Comparison of ENCODE assay signal across 16 cellular contexts in the genomic region with DNA sequence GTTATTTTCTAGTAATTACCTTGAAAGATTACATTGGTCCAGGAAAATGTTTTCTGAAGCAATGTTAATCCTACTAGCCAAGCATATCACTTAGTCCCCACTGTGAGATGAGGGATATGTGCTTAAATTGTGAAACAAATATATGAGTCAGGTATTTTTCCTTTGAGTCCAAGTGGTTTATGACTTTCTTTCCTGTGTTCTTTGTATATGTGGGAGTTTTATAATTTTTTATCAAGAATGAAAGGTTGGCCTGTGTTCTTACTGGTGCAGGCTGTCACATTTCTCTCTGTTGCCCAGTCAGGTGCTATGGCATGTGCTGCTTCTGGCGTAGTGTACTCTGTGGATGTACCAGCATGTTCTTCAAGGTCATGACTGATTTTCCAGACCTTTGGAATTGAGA.
DNase-seq lines count a peak whose midpoint lies in the region; ATAC-seq and TF ChIP-seq lines count a peak whose summit lies in the region.
"Had no signal": no experiment of that assay in that cellular context is flagged by ENCODE, and none has a peak within 500 bp of the region (broad histone marks: within the 10 kb centered on the region; RNA-seq: fewer than 3 reads in every experiment).

No MANE protein-coding gene starts in this region.

- no peak overlapping the region for H3K4me3 ChIP-seq in body of pancreas
- no peak overlapping the region for H3K4me3 ChIP-seq in left ventricle myocardium inferior
- H3K4me3 ChIP-seq in naive thymus-derived CD4-positive, alpha-beta T cell (ENCODE audit: low read length), result no peak overlapping the region
- no peak overlapping the region for H3K4me3 ChIP-seq in ovary

- H3K4me1 ChIP-seq in body of pancreas (peaks cover 31% of the 10 kb centered on the region), left ventricle myocardium inferior (peaks cover 64% of the 10 kb centered on the region), ovary (ENCODE audit: insufficient read depth) (peaks cover 5% of the 10 kb centered on the region)
- no peaks in the 10 kb centered on the region for H3K4me1 ChIP-seq in naive thymus-derived CD4-positive, alpha-beta T cell (ENCODE audit: control insufficient read depth in 2 of 2, insufficient read depth in 2 of 2, low read length in 2 of 2)

- TF ChIP-seq CTCF in body of pancreas (IDR thresholded peaks at IDR 0.05) (no peak), left ventricle myocardium inferior (IDR thresholded peaks at IDR 0.05; ENCODE audit: borderline replicate concordance) (no peak), ovary (IDR thresholded peaks at IDR 0.05) (no peak)

- H3K36me3 ChIP-seq in body of pancreas (replicated peaks in 1 of 2; ENCODE audit: insufficient read depth in 1 of 2, low read depth in 2 of 2), result no peaks in the 10 kb centered on the region
- no peaks in the 10 kb centered on the region for H3K36me3 ChIP-seq in left ventricle myocardium inferior
- H3K36me3 ChIP-seq in naive thymus-derived CD4-positive, alpha-beta T cell (ENCODE audit: control insufficient read depth in 2 of 3, insufficient read depth in 3 of 3, low read length in 3 of 3), result no peaks in the 10 kb centered on the region
- no peaks in the 10 kb centered on the region for H3K36me3 ChIP-seq in ovary

- H3K9me3 ChIP-seq in body of pancreas, result no peaks in the 10 kb centered on the region
- H3K9me3 ChIP-seq in left ventricle myocardium inferior (replicated peaks), result no peaks in the 10 kb centered on the region
- H3K9me3 ChIP-seq in naive thymus-derived CD4-positive, alpha-beta T cell (ENCODE audit: control insufficient read depth in 2 of 3, low read length in 3 of 3), result no peaks in the 10 kb centered on the region
- H3K9me3 ChIP-seq in ovary, result no peaks in the 10 kb centered on the region

- POLR2A ChIA-PET in naive thymus-derived CD4-positive, alpha-beta T cell (lab: Charles Lee), result no interaction called here

- no peaks in the 10 kb centered on the region for H3K9me3 Mint-ChIP-seq in stimulated activated effector memory CD8-positive, alpha-beta T cell treated with anti-CD3 and anti-CD28 coated beads, Interleukin-12 subunit alpha, Interleukin-12 subunit beta, amount 100 ng/mL, for 72 hours
- peaks cover 0 to 4% (median 0%) of the 10 kb centered on the region in 11 donors for H3K9me3 Mint-ChIP-seq in naive thymus-derived CD4-positive, alpha-beta T cell
- H3K9me3 Mint-ChIP-seq: activated T-cell treated with anti-CD3 and anti-CD28 coated beads, Interleukin-2, amount 50 U/mL, for 4 hours; stimulated activated naive CD8-positive, alpha-beta T cell treated with anti-CD3 and anti-CD28 coated beads, Interleukin-15, Interleukin-2, amounts not matched to agents 100 ng/mL and 50 ng/mL, for 24 hours had no signal

- WGBS in body of pancreas, 2 donors, result 27 to 30% methylated on average over 1 of the region's 1 CpG
- 79 to 88% (median 81%) methylated on average over 1 of the region's 1 CpG for WGBS in ovary, 3 donors

- peak overlapping the region; percentile 30 for H3K27ac Mint-ChIP-seq in stimulated activated effector memory CD8-positive, alpha-beta T cell treated with anti-CD3 and anti-CD28 coated beads, Interleukin-12 subunit alpha, Interleukin-12 subunit beta, amount 100 ng/mL, for 72 hours
- H3K27ac Mint-ChIP-seq in naive thymus-derived CD4-positive, alpha-beta T cell, result no peak overlapping the region
- H3K27ac Mint-ChIP-seq: CD4-positive, CD25-positive, alpha-beta regulatory T cell; stimulated activated naive CD8-positive, alpha-beta T cell treated with anti-CD3 and anti-CD28 coated beads, Interleukin-15, Interleukin-2, amounts not matched to agents 100 ng/mL and 50 ng/mL, for 24 hours had no signal

- CTCF ChIA-PET in naive thymus-derived CD4-positive, alpha-beta T cell (lab: Charles Lee), result no interaction called here

- TF ChIP-seq POLR2A in body of pancreas (IDR thresholded peaks at IDR 0.05) (no peak), ovary (IDR thresholded peaks at IDR 0.05) (no peak)

- DNase-seq in HT1080 (ENCODE audit: low read depth) (peak; percentile 64), body of pancreas (peak; percentile 38 to 72 (median 71)), left ventricle myocardium inferior (no peak), ovary (no peak), hippocampal formation (lab: John Stamatoyannopoulos, UW) (no peak)
- no peak for DNase-seq in stimulated activated effector memory CD8-positive, alpha-beta T cell treated with anti-CD3 and anti-CD28 coated beads, Interleukin-12 subunit alpha, Interleukin-12 subunit beta, amount 100 ng/mL, for 72 hours (ENCODE audit: low spot score in 2 of 2)
- DNase-seq in naive thymus-derived CD4-positive, alpha-beta T cell, result no peak
- DNase-seq: activated T-cell treated with anti-CD3 and anti-CD28 coated beads, Interleukin-2, amount 50 U/mL, for 4 hours; CD4-positive, CD25-positive, alpha-beta regulatory T cell; central memory CD4-positive, alpha-beta T cell; GDM1; NCI-H2081; stimulated activated CD4-positive, alpha-beta T cell treated with anti-CD3 and anti-CD28 coated beads, Interleukin-4, amount 100 ng/mL, for 1 hour had no signal

- no peak for TF ChIP-seq EP300 in ovary (IDR thresholded peaks at IDR 0.05)

- no peaks in the 10 kb centered on the region for H3K36me3 Mint-ChIP-seq in stimulated activated effector memory CD8-positive, alpha-beta T cell treated with anti-CD3 and anti-CD28 coated beads, Interleukin-12 subunit alpha, Interleukin-12 subunit beta, amount 100 ng/mL, for 72 hours
- peaks cover 4 to 22% (median 15%) of the 10 kb centered on the region in 5 donors for H3K36me3 Mint-ChIP-seq in naive thymus-derived CD4-positive, alpha-beta T cell

- no peak overlapping the region for H3K4me3 Mint-ChIP-seq in stimulated activated effector memory CD8-positive, alpha-beta T cell treated with anti-CD3 and anti-CD28 coated beads, Interleukin-12 subunit alpha, Interleukin-12 subunit beta, amount 100 ng/mL, for 72 hours
- no peak overlapping the region for H3K4me3 Mint-ChIP-seq in naive thymus-derived CD4-positive, alpha-beta T cell
- H3K4me3 Mint-ChIP-seq: activated T-cell treated with anti-CD3 and anti-CD28 coated beads, Interleukin-2, amount 50 U/mL, for 4 hours; CD4-positive, CD25-positive, alpha-beta regulatory T cell; stimulated activated naive CD8-positive, alpha-beta T cell treated with anti-CD3 and anti-CD28 coated beads, Interleukin-15, Interleukin-2, amounts not matched to agents 100 ng/mL and 50 ng/mL, for 24 hours had no signal

- H3K4me1 Mint-ChIP-seq in stimulated activated effector memory CD8-positive, alpha-beta T cell treated with anti-CD3 and anti-CD28 coated beads, Interleukin-12 subunit alpha, Interleukin-12 subunit beta, amount 100 ng/mL, for 72 hours, result peaks cover 25% of the 10 kb centered on the region
- peaks cover 10 to 21% (median 18%) of the 10 kb centered on the region in 7 donors for H3K4me1 Mint-ChIP-seq in naive thymus-derived CD4-positive, alpha-beta T cell

- no peaks in the 10 kb centered on the region for H3K27me3 Mint-ChIP-seq in naive thymus-derived CD4-positive, alpha-beta T cell
- H3K27me3 Mint-ChIP-seq: CD4-positive, CD25-positive, alpha-beta regulatory T cell; stimulated activated naive CD8-positive, alpha-beta T cell treated with anti-CD3 and anti-CD28 coated beads, Interleukin-15, Interleukin-2, amounts not matched to agents 100 ng/mL and 50 ng/mL, for 24 hours had no signal

- no peaks in the 10 kb centered on the region for H3K27me3 ChIP-seq in body of pancreas
- no peaks in the 10 kb centered on the region for H3K27me3 ChIP-seq in left ventricle myocardium inferior (ENCODE audit: low read depth)
- H3K27me3 ChIP-seq in naive thymus-derived CD4-positive, alpha-beta T cell (ENCODE audit: control insufficient read depth in 2 of 2, insufficient read depth in 2 of 2, low read length in 2 of 2), result no peaks in the 10 kb centered on the region
- no peaks in the 10 kb centered on the region for H3K27me3 ChIP-seq in ovary

- H3K27ac ChIP-seq in body of pancreas (peak overlapping the region; percentile 57 to 85 (median 69)), left ventricle myocardium inferior (replicated peaks) (peak overlapping the region; percentile 68), ovary (no peak overlapping the region)
- H3K27ac ChIP-seq in naive thymus-derived CD4-positive, alpha-beta T cell (ENCODE audit: low read depth, low read length), result no peak overlapping the region

- intact Hi-C loops in body of pancreas (cut with DNase I) (no loop called here), left ventricle myocardium inferior (cut with micrococcal nuclease) (no loop called here), ovary (cut with DNase I) (no loop called here)
- intact Hi-C loops in naive thymus-derived CD4-positive, alpha-beta T cell (cut with micrococcal nuclease), result no loop called here

- ATAC-seq in body of pancreas, result peak; percentile 81
- peak; percentile 62 for ATAC-seq in stimulated activated effector memory CD8-positive, alpha-beta T cell treated with anti-CD3 and anti-CD28 coated beads, Interleukin-12 subunit alpha, Interleukin-12 subunit beta, amount 100 ng/mL, for 72 hours
- ATAC-seq in naive thymus-derived CD4-positive, alpha-beta T cell, result no peak
- ATAC-seq in GM21529 (IDR thresholded peaks at IDR 0.05; ENCODE audit: unreplicated experiment), result no peak
- ATAC-seq: activated T-cell treated with anti-CD3 and anti-CD28 coated beads, Interleukin-2, amount 50 U/mL, for 4 hours; esophagus mucosa had no signal

Comparison
In these comparisons a context has a peak if more than half of its experiments do, and no peak if none do; other contexts are left out.
1. DNase-seq: peak in HT1080 (single experiment) and body of pancreas (4 of 4); none in left ventricle myocardium inferior (single experiment), stimulated activated effector memory CD8-positive, alpha-beta T cell treated with anti-CD3 and anti-CD28 coated beads, Interleukin-12 subunit alpha, Interleukin-12 subunit beta, amount 100 ng/mL, for 72 hours (0 of 2), naive thymus-derived CD4-positive, alpha-beta T cell (0 of 9), ovary (0 of 5) and hippocampal formation (0 of 2).
2. ATAC-seq: peak in body of pancreas (single experiment) and stimulated activated effector memory CD8-positive, alpha-beta T cell treated with anti-CD3 and anti-CD28 coated beads, Interleukin-12 subunit alpha, Interleukin-12 subunit beta, amount 100 ng/mL, for 72 hours (single experiment); none in naive thymus-derived CD4-positive, alpha-beta T cell (single experiment) and GM21529 (single experiment).
3. H3K27ac ChIP-seq: peak in body of pancreas (4 of 4) and left ventricle myocardium inferior (single experiment); none in naive thymus-derived CD4-positive, alpha-beta T cell (single experiment) and ovary (0 of 2).